1 cellular context compared by ENCODE assay signal in the genomic region with DNA sequence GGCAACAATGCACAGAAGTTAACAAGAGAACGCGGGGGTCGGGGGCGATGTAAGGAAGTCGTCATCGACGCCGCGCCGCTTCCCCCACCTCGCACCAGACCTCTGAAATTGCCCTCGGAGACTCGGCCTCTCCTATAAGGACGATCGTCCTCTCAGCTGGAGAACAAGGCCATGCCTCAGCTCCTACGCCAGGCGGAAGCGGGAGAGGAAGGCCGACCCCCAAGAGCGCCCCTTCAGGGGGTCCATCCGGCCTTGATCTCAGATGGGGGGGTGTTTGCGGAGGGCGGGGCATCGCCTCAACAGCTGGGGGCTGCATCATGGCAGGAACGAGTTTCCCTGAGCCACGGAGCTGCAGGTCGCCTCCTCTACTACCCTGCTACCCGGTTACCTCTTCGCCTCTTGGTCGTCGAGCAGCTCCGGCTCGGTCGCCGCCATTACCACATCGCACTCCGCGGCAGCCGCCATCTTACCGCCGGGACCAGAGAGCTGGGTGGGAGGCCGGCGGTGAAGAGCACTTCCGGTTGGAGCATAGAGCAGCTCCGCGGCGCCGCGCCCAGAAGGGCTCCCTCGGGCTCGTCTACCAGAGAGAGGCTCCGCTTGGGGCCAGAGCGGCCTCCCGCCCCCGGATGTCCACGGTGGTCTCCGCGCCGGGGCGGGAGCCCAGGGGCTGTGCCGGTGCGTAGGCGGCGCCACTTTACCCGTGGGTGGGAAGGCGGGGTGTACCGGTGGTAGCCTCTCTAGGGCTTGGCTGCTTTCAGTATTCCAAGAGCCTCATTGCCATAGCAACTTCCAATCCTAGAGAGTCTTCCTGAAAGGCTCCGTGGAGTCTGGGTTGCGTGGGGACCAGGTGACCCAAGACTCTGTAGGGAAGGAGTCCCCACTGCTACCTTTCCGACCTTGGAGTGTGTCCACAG.
TF ChIP-seq lines count a peak whose summit lies in the region.

A gene with protein sequence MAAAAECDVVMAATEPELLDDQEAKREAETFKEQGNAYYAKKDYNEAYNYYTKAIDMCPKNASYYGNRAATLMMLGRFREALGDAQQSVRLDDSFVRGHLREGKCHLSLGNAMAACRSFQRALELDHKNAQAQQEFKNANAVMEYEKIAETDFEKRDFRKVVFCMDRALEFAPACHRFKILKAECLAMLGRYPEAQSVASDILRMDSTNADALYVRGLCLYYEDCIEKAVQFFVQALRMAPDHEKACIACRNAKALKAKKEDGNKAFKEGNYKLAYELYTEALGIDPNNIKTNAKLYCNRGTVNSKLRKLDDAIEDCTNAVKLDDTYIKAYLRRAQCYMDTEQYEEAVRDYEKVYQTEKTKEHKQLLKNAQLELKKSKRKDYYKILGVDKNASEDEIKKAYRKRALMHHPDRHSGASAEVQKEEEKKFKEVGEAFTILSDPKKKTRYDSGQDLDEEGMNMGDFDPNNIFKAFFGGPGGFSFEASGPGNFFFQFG (minus strand): TSS at position 488 of the 914 bp plus-strand sequence. CDS start 23 bp downstream, at position 465.

TF ChIP-seq in K562, 482 proteins besides CTCF, POLR2A, EP300 and RAD21 (continued from another document and continues in another):
- TF ChIP-seq, protein P1, sequence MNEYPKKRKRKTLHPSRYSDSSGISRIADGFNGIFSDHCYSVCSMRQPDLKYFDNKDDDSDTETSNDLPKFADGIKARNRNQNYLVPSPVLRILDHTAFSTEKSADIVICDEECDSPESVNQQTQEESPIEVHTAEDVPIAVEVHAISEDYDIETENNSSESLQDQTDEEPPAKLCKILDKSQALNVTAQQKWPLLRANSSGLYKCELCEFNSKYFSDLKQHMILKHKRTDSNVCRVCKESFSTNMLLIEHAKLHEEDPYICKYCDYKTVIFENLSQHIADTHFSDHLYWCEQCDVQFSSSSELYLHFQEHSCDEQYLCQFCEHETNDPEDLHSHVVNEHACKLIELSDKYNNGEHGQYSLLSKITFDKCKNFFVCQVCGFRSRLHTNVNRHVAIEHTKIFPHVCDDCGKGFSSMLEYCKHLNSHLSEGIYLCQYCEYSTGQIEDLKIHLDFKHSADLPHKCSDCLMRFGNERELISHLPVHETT (CRISPR knock-in tag; conservative IDR thresholded peaks at IDR 0.05 in 1 of 2, IDR thresholded peaks at IDR 0.05 in 1 of 2): peak in 1 of 2 experiments; percentile 100; a peak in 2 of 4 replicates
- peak; percentile 95 for TF ChIP-seq TBP (optimal IDR thresholded peaks at IDR 0.05; ENCODE audit: low read depth, low read length)
- TF ChIP-seq, protein P2, sequence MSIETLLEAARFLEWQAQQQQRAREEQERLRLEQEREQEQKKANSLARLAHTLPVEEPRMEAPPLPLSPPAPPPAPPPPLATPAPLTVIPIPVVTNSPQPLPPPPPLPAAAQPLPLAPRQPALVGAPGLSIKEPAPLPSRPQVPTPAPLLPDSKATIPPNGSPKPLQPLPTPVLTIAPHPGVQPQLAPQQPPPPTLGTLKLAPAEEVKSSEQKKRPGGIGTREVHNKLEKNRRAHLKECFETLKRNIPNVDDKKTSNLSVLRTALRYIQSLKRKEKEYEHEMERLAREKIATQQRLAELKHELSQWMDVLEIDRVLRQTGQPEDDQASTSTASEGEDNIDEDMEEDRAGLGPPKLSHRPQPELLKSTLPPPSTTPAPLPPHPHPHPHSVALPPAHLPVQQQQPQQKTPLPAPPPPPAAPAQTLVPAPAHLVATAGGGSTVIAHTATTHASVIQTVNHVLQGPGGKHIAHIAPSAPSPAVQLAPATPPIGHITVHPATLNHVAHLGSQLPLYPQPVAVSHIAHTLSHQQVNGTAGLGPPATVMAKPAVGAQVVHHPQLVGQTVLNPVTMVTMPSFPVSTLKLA (conservative IDR thresholded peaks at IDR 0.05): peak; percentile 51 to 82; a peak in 3 of 4 replicates
- no peak for TF ChIP-seq ZNF12 (CRISPR knock-in tag; IDR thresholded peaks at IDR 0.05)
- peak; percentile 80 for TF ChIP-seq RBM22 (IDR thresholded peaks at IDR 0.05; ENCODE audit: low read depth, low read length, poor library complexity, severe bottlenecking)
- peak; percentile 93 for TF ChIP-seq ETV1 (tag; conservative IDR thresholded peaks at IDR 0.05; ENCODE audit: low read depth)
- TF ChIP-seq POLR2G (IDR thresholded peaks at IDR 0.05; ENCODE audit: low read depth, low read length): peak; percentile 98
- TF ChIP-seq HIVEP1 (CRISPR knock-in tag; IDR thresholded peaks at IDR 0.05): 0 out of 2 replicates have a peak, but pooled peaks have one; percentile 50
- TF ChIP-seq, protein P3, sequence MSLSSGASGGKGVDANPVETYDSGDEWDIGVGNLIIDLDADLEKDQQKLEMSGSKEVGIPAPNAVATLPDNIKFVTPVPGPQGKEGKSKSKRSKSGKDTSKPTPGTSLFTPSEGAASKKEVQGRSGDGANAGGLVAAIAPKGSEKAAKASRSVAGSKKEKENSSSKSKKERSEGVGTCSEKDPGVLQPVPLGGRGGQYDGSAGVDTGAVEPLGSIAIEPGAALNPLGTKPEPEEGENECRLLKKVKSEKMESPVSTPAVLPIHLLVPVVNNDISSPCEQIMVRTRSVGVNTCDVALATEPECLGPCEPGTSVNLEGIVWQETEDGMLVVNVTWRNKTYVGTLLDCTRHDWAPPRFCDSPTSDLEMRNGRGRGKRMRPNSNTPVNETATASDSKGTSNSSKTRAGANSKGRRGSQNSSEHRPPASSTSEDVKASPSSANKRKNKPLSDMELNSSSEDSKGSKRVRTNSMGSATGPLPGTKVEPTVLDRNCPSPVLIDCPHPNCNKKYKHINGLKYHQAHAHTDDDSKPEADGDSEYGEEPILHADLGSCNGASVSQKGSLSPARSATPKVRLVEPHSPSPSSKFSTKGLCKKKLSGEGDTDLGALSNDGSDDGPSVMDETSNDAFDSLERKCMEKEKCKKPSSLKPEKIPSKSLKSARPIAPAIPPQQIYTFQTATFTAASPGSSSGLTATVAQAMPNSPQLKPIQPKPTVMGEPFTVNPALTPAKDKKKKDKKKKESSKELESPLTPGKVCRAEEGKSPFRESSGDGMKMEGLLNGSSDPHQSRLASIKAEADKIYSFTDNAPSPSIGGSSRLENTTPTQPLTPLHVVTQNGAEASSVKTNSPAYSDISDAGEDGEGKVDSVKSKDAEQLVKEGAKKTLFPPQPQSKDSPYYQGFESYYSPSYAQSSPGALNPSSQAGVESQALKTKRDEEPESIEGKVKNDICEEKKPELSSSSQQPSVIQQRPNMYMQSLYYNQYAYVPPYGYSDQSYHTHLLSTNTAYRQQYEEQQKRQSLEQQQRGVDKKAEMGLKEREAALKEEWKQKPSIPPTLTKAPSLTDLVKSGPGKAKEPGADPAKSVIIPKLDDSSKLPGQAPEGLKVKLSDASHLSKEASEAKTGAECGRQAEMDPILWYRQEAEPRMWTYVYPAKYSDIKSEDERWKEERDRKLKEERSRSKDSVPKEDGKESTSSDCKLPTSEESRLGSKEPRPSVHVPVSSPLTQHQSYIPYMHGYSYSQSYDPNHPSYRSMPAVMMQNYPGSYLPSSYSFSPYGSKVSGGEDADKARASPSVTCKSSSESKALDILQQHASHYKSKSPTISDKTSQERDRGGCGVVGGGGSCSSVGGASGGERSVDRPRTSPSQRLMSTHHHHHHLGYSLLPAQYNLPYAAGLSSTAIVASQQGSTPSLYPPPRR (CRISPR knock-in tag; IDR thresholded peaks at IDR 0.05; ENCODE audit: borderline replicate concordance): no peak
- no peak for TF ChIP-seq ZNF778 (CRISPR knock-in tag; IDR thresholded peaks at IDR 0.05)
- TF ChIP-seq, protein P4, sequence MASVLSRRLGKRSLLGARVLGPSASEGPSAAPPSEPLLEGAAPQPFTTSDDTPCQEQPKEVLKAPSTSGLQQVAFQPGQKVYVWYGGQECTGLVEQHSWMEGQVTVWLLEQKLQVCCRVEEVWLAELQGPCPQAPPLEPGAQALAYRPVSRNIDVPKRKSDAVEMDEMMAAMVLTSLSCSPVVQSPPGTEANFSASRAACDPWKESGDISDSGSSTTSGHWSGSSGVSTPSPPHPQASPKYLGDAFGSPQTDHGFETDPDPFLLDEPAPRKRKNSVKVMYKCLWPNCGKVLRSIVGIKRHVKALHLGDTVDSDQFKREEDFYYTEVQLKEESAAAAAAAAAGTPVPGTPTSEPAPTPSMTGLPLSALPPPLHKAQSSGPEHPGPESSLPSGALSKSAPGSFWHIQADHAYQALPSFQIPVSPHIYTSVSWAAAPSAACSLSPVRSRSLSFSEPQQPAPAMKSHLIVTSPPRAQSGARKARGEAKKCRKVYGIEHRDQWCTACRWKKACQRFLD (CRISPR knock-in tag; IDR thresholded peaks at IDR 0.05): 0 out of 2 replicates have a peak, but pooled peaks have one; percentile 33
- peak; percentile 91 for TF ChIP-seq CHD1 (IDR thresholded peaks at IDR 0.05; ENCODE audit: low read length)
- no peak for TF ChIP-seq EWSR1 (IDR thresholded peaks at IDR 0.05; ENCODE audit: borderline replicate concordance, low read depth, partially characterized antibody)
- TF ChIP-seq SMAD4 (CRISPR knock-in tag; conservative IDR thresholded peaks at IDR 0.05): peak; percentile 90
- TF ChIP-seq TAF1 (IDR thresholded peaks at IDR 0.05; ENCODE audit: control insufficient read depth, extremely low read depth, insufficient read depth, low read length, severe bottlenecking): peak; percentile 99
- TF ChIP-seq, protein P5, sequence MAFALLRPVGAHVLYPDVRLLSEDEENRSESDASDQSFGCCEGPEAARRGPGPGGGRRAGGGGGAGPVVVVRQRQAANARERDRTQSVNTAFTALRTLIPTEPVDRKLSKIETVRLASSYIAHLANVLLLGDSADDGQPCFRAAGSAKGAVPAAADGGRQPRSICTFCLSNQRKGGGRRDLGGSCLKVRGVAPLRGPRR (CRISPR knock-in tag; IDR thresholded peaks at IDR 0.05): no peak
- TF ChIP-seq, protein P6, sequence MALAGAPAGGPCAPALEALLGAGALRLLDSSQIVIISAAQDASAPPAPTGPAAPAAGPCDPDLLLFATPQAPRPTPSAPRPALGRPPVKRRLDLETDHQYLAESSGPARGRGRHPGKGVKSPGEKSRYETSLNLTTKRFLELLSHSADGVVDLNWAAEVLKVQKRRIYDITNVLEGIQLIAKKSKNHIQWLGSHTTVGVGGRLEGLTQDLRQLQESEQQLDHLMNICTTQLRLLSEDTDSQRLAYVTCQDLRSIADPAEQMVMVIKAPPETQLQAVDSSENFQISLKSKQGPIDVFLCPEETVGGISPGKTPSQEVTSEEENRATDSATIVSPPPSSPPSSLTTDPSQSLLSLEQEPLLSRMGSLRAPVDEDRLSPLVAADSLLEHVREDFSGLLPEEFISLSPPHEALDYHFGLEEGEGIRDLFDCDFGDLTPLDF (CRISPR knock-in tag; IDR thresholded peaks at IDR 0.05): no peak
- peak; percentile 78; the same call in 1 of the 2 replicates for TF ChIP-seq SREBF2 (CRISPR knock-in tag; IDR thresholded peaks at IDR 0.05)
- peak; percentile 86 for TF ChIP-seq PHF8 (IDR thresholded peaks at IDR 0.05; ENCODE audit: borderline replicate concordance, low read length)
- no peak; the same call in 1 of the 2 replicates for TF ChIP-seq JUND (IDR thresholded peaks at IDR 0.05; ENCODE audit: borderline replicate concordance, low read depth, low read length)
- no peak; the same call in 2 of the 3 replicates for TF ChIP-seq JUND (tag; IDR thresholded peaks at IDR 0.05; ENCODE audit: borderline replicate concordance, low read depth, low read length)
- TF ChIP-seq EGR1 (conservative IDR thresholded peaks at IDR 0.05): peak; percentile 100
- TF ChIP-seq, protein P7, sequence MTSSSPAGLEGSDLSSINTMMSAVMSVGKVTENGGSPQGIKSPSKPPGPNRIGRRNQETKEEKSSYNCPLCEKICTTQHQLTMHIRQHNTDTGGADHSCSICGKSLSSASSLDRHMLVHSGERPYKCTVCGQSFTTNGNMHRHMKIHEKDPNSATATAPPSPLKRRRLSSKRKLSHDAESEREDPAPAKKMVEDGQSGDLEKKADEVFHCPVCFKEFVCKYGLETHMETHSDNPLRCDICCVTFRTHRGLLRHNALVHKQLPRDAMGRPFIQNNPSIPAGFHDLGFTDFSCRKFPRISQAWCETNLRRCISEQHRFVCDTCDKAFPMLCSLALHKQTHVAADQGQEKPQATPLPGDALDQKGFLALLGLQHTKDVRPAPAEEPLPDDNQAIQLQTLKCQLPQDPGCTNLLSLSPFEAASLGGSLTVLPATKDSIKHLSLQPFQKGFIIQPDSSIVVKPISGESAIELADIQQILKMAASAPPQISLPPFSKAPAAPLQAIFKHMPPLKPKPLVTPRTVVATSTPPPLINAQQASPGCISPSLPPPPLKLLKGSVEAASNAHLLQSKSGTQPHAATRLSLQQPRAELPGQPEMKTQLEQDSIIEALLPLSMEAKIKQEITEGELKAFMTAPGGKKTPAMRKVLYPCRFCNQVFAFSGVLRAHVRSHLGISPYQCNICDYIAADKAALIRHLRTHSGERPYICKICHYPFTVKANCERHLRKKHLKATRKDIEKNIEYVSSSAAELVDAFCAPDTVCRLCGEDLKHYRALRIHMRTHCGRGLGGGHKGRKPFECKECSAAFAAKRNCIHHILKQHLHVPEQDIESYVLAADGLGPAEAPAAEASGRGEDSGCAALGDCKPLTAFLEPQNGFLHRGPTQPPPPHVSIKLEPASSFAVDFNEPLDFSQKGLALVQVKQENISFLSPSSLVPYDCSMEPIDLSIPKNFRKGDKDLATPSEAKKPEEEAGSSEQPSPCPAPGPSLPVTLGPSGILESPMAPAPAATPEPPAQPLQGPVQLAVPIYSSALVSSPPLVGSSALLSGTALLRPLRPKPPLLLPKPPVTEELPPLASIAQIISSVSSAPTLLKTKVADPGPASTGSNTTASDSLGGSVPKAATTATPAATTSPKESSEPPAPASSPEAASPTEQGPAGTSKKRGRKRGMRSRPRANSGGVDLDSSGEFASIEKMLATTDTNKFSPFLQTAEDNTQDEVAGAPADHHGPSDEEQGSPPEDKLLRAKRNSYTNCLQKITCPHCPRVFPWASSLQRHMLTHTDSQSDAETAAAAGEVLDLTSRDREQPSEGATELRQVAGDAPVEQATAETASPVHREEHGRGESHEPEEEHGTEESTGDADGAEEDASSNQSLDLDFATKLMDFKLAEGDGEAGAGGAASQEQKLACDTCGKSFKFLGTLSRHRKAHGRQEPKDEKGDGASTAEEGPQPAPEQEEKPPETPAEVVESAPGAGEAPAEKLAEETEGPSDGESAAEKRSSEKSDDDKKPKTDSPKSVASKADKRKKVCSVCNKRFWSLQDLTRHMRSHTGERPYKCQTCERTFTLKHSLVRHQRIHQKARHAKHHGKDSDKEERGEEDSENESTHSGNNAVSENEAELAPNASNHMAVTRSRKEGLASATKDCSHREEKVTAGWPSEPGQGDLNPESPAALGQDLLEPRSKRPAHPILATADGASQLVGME (CRISPR knock-in tag; IDR thresholded peaks at IDR 0.05): peak; percentile 67; the same call in 1 of the 2 replicates
- peak; percentile 17 to 77; a peak in 3 of 4 replicates for TF ChIP-seq SIN3A (IDR thresholded peaks at IDR 0.05; ENCODE audit: borderline replicate concordance in 2 of 2, control insufficient read depth in 1 of 2, low read depth in 2 of 2, low read length in 2 of 2)
- TF ChIP-seq, protein P8, sequence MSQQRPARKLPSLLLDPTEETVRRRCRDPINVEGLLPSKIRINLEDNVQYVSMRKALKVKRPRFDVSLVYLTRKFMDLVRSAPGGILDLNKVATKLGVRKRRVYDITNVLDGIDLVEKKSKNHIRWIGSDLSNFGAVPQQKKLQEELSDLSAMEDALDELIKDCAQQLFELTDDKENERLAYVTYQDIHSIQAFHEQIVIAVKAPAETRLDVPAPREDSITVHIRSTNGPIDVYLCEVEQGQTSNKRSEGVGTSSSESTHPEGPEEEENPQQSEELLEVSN (IDR thresholded peaks at IDR 0.05; ENCODE audit: borderline replicate concordance in 1 of 2, extremely low read depth in 1 of 2, insufficient read depth in 1 of 2, insufficient read length in 1 of 2, low read depth in 1 of 2, low read length in 1 of 2, poor library complexity in 1 of 2, severe bottlenecking in 1 of 2): peak in 1 of 2 experiments; percentile 30
- peak; percentile 98 for TF ChIP-seq TAF9B (IDR thresholded peaks at IDR 0.05; ENCODE audit: partially characterized antibody)
- TF ChIP-seq TGIF2 (CRISPR knock-in tag; IDR thresholded peaks at IDR 0.05): no peak
- TF ChIP-seq, protein P9, sequence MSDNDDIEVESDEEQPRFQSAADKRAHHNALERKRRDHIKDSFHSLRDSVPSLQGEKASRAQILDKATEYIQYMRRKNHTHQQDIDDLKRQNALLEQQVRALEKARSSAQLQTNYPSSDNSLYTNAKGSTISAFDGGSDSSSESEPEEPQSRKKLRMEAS (CRISPR knock-in tag; IDR thresholded peaks at IDR 0.05): peak; percentile 62; the same call in 1 of the 2 replicates
- TF ChIP-seq NCOA1 (IDR thresholded peaks at IDR 0.05; ENCODE audit: low read depth): peak; percentile 68
- TF ChIP-seq PHF20 (IDR thresholded peaks at IDR 0.05; ENCODE audit: partially characterized antibody): peak; percentile 80
